ENCODE assay signal across 1 cellular context in genomic region chr3:9932535-9932842, GRCh38.
TF ChIP-seq lines count a peak whose summit lies in the region.

No MANE protein-coding gene starts in this region.

TF ChIP-seq in GM23338, 12 proteins besides CTCF, POLR2A, EP300 and RAD21 (continued from another document):
- no peak for TF ChIP-seq ZNF462 (CRISPR knock-in tag; IDR thresholded peaks at IDR 0.05)
- no peak for TF ChIP-seq ETS1 (IDR thresholded peaks at IDR 0.05)
- TF ChIP-seq JUNB (IDR thresholded peaks at IDR 0.05; ENCODE audit: unreplicated experiment): no peak
- no peak for TF ChIP-seq STAT1 (IDR thresholded peaks at IDR 0.05; ENCODE audit: unreplicated experiment)
- no peak for TF ChIP-seq ZNF114 (CRISPR knock-in tag; IDR thresholded peaks at IDR 0.05)
